ENCODE assay signal across 28 cellular contexts in genomic region chr4:74307163-74307562, GRCh38. TPM values are rescaled to one million over a fixed set of nuclear protein-coding genes. Genes with fewer than 3 reads are reported as not detected.
"Had no signal": no experiment of that assay in that cellular context is flagged by ENCODE, and none has a peak within 500 bp of the region (broad histone marks: within the 10 kb centered on the region; RNA-seq: fewer than 3 reads in every experiment).

No MANE protein-coding gene starts in this region.

- H3K27ac Mint-ChIP-seq: immature natural killer cell; memory B cell; natural killer cell treated with Interleukin-12 subunit alpha and Interleukin-12 subunit beta and Interleukin-15 and Interleukin-18, amount 100 ng/mL, for 72 hours; stimulated activated effector memory CD8-positive, alpha-beta T cell treated with anti-CD3 and anti-CD28 coated beads, Interleukin-12 subunit alpha, Interleukin-12 subunit beta, amount 100 ng/mL, for 72 hours; stimulated activated naive CD8-positive, alpha-beta T cell treated with anti-CD3 and anti-CD28 coated beads, Interleukin-15, Interleukin-2, amounts not matched to agents 100 ng/mL and 50 ng/mL, for 24 hours had no signal

- H3K36me3 Mint-ChIP-seq: immature natural killer cell; memory B cell; naive thymus-derived CD4-positive, alpha-beta T cell; natural killer cell treated with Interleukin-12 subunit alpha and Interleukin-12 subunit beta and Interleukin-15 and Interleukin-18, amount 100 ng/mL, for 72 hours; stimulated activated effector memory CD8-positive, alpha-beta T cell treated with anti-CD3 and anti-CD28 coated beads, Interleukin-12 subunit alpha, Interleukin-12 subunit beta, amount 100 ng/mL, for 72 hours; type B pancreatic cell had no signal

- FAIRE-seq: small intestine had no signal

- DNase-seq: hypothalamus; immature natural killer cell; left ventricle myocardium inferior; midbrain; mucosa of descending colon; naive thymus-derived CD4-positive, alpha-beta T cell; ovary; posterior cingulate gyrus; retina; right cardiac atrium; sigmoid colon; small intestine; spleen; stimulated activated CD4-positive, alpha-beta T cell treated with anti-CD3 and anti-CD28 coated beads, Interleukin-4, amount 100 ng/mL, for 24 hours; stimulated activated naive CD4-positive, alpha-beta T cell; substantia nigra; uterus had no signal

- H3K9me3 ChIP-seq: left ventricle myocardium inferior, mucosa of descending colon, ovary, prostate gland, sigmoid colon, spleen, tibial nerve, uterus had no signal

- H3K27ac ChIP-seq: left ventricle myocardium inferior, ovary, prostate gland, sigmoid colon, spleen, tibial nerve, uterus had no signal

- H3K9me3 Mint-ChIP-seq: immature natural killer cell; memory B cell; naive thymus-derived CD4-positive, alpha-beta T cell; natural killer cell treated with Interleukin-12 subunit alpha and Interleukin-12 subunit beta and Interleukin-15 and Interleukin-18, amount 100 ng/mL, for 72 hours; stimulated activated effector memory CD8-positive, alpha-beta T cell treated with anti-CD3 and anti-CD28 coated beads, Interleukin-12 subunit alpha, Interleukin-12 subunit beta, amount 100 ng/mL, for 72 hours; stimulated activated naive CD8-positive, alpha-beta T cell treated with anti-CD3 and anti-CD28 coated beads, Interleukin-15, Interleukin-2, amounts not matched to agents 100 ng/mL and 50 ng/mL, for 24 hours; type B pancreatic cell had no signal

- H3K27me3 Mint-ChIP-seq: memory B cell; naive thymus-derived CD4-positive, alpha-beta T cell; natural killer cell treated with Interleukin-12 subunit alpha and Interleukin-12 subunit beta and Interleukin-15 and Interleukin-18, amount 100 ng/mL, for 72 hours had no signal

- H3K27me3 ChIP-seq: ovary, sigmoid colon, spleen, tibial nerve, uterus had no signal

- H3K36me3 ChIP-seq: left ventricle myocardium inferior, ovary, prostate gland, sigmoid colon, spleen, tibial nerve, uterus had no signal

- H3K4me3 Mint-ChIP-seq: immature natural killer cell; memory B cell; natural killer cell treated with Interleukin-12 subunit alpha and Interleukin-12 subunit beta and Interleukin-15 and Interleukin-18, amount 100 ng/mL, for 72 hours; stimulated activated effector memory CD8-positive, alpha-beta T cell treated with anti-CD3 and anti-CD28 coated beads, Interleukin-12 subunit alpha, Interleukin-12 subunit beta, amount 100 ng/mL, for 72 hours; stimulated activated naive CD8-positive, alpha-beta T cell treated with anti-CD3 and anti-CD28 coated beads, Interleukin-15, Interleukin-2, amounts not matched to agents 100 ng/mL and 50 ng/mL, for 24 hours; type B pancreatic cell had no signal

- H3K4me1 Mint-ChIP-seq: stimulated activated effector memory CD8-positive, alpha-beta T cell treated with anti-CD3 and anti-CD28 coated beads, Interleukin-12 subunit alpha, Interleukin-12 subunit beta, amount 100 ng/mL, for 72 hours had no signal

- ATAC-seq: mucosa of descending colon; naive thymus-derived CD4-positive, alpha-beta T cell; natural killer cell treated with Interleukin-12 subunit alpha and Interleukin-12 subunit beta and Interleukin-15 and Interleukin-18, amount 100 ng/mL, for 72 hours; right cardiac atrium; stimulated activated effector memory CD8-positive, alpha-beta T cell treated with anti-CD3 and anti-CD28 coated beads, Interleukin-12 subunit alpha, Interleukin-12 subunit beta, amount 100 ng/mL, for 72 hours had no signal

- H3K4me1 ChIP-seq: left ventricle myocardium inferior, prostate gland, sigmoid colon, tibial nerve, uterus had no signal

- H3K4me3 ChIP-seq: left ventricle myocardium inferior, lung, mucosa of descending colon, ovary, prostate gland, sigmoid colon, spleen, tibial nerve, uterus had no signal

RNA-seq across cellular contexts. Expression of gene EPGN, which starts 1.1 kb away (rescaled TPM):
- total RNA-seq: left ventricle myocardium inferior, mesenteric fat pad, mucosa of descending colon, myocyte, prostate gland, sigmoid colon had no signal
- polyA plus RNA-seq: immature natural killer cell, neural cell, right cardiac atrium, small intestine had no signal

RNA-seq across cellular contexts. Expression of gene EREG, which starts 57.8 kb away (rescaled TPM):
- total RNA-seq: left ventricle myocardium inferior; myocyte; natural killer cell treated with Interleukin-12 subunit alpha and Interleukin-12 subunit beta and Interleukin-15 and Interleukin-18, amount 100 ng/mL, for 72 hours had no signal
- polyA plus RNA-seq: immature natural killer cell; naive thymus-derived CD4-positive, alpha-beta T cell; neural cell had no signal
